ENCODE assay signal across 1 cellular context in the genomic region with DNA sequence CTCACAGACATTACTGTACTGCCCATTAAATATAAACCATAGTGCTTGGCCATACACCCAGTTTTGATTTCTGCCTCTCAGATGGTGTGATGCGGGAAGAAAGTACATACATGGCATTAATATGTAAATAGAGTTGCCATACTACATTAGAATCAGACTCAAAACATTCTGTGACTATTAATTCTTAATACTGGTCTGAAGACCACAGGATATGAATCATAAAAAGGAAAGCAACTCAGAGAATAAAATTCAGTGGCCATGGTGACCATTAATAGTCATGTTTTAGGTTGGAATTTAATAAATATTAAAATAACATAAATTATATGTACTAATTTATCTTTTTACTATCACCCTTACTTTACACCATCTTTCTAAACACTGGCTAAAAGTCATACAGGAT.
TF ChIP-seq lines count a peak whose summit lies in the region.

No MANE protein-coding gene starts in this region.

TF ChIP-seq in SK-N-SH treated with all-trans-retinoic acid at 6 μM for 48 hours, 23 proteins besides CTCF, POLR2A, EP300 and RAD21 (continued from another document):
- TF ChIP-seq, protein P1, sequence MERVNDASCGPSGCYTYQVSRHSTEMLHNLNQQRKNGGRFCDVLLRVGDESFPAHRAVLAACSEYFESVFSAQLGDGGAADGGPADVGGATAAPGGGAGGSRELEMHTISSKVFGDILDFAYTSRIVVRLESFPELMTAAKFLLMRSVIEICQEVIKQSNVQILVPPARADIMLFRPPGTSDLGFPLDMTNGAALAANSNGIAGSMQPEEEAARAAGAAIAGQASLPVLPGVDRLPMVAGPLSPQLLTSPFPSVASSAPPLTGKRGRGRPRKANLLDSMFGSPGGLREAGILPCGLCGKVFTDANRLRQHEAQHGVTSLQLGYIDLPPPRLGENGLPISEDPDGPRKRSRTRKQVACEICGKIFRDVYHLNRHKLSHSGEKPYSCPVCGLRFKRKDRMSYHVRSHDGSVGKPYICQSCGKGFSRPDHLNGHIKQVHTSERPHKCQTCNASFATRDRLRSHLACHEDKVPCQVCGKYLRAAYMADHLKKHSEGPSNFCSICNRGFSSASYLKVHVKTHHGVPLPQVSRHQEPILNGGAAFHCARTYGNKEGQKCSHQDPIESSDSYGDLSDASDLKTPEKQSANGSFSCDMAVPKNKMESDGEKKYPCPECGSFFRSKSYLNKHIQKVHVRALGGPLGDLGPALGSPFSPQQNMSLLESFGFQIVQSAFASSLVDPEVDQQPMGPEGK (CRISPR knock-in tag; IDR thresholded peaks at IDR 0.05; ENCODE audit: borderline replicate concordance) = no peak
- TF ChIP-seq ESRRG (CRISPR knock-in tag; IDR thresholded peaks at IDR 0.05) = no peak
- no peak for TF ChIP-seq ZNF70 (CRISPR knock-in tag; IDR thresholded peaks at IDR 0.05)
- TF ChIP-seq ISL1 (CRISPR knock-in tag; IDR thresholded peaks at IDR 0.05) = no peak
- no peak for TF ChIP-seq RARB (CRISPR knock-in tag; IDR thresholded peaks at IDR 0.05)
